In genomic region chr20:24544371-24544770, GRCh38 we compare ENCODE assay signal across 34 cellular contexts.
"Had no signal": no experiment of that assay in that cellular context is flagged by ENCODE, and none has a peak within 500 bp of the region (broad histone marks: within the 10 kb centered on the region; RNA-seq: fewer than 3 reads in every experiment).

No MANE protein-coding gene starts in this region.

- H3K27me3 ChIP-seq: MG63 had no signal

- H3K9me3 ChIP-seq: MG63 had no signal

- DNase-seq: Karpas-422, Kasumi-1, MG63, MM.1S, MV-4-11, NCI-H1048, NCI-H1092, NCI-H1092 treated with DMSO at 0.1 percent for 48 hours, NCI-H1105, NCI-H1105 treated with DMSO at 0.1 percent for 48 hours, NCI-H1417, NCI-H1417 treated with DMSO at 0.1 percent for 48 hours, NCI-H1436, NCI-H1436 treated with DMSO at 0.1 percent for 48 hours, NCI-H146, NCI-H1694, NCI-H1694 treated with DMSO at 0.1 percent for 48 hours, NCI-H187, NCI-H187 treated with DMSO at 0.1 percent for 48 hours, NCI-H1930, NCI-H2029, NCI-H2029 treated with DMSO at 0.1 percent for 48 hours, NCI-H2081, NCI-H2081 treated with DMSO at 0.1 percent for 48 hours, NCI-H2107, NCI-H2171, NCI-H2171 treated with DMSO at 0.1 percent for 48 hours, NCI-H2227 treated with DMSO at 0.1 percent for 48 hours, NCI-H226, NCI-H345, NCI-H446, NCI-H446 treated with DMSO at 0.1 percent for 48 hours, NCI-H510A, NCI-H510A treated with DMSO at 0.1 percent for 48 hours had no signal

- H3K36me3 ChIP-seq: MG63 had no signal

- H3K4me3 ChIP-seq: MG63 had no signal
